Comparison of ENCODE assay signal across 19 cellular contexts in the genomic region with DNA sequence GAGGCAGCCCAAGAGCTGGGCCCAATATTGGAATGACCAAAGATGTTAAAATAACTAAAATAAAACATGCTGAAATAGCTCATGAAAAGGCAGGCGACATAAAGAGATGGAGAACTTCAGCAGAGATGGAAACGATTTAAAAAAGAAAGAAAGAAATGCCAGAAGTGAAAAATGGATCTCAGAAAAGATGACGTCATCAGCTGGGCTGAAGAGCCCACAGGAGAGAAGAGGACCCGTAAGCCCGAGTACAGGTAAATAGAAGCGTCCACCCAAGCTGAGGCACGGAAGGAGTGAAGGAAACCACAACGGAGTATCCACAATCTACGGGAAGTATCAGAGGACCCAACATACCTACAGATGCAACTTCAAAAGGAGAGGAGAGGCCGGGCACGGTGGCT.
DNase-seq lines count a peak whose midpoint lies in the region; ATAC-seq and TF ChIP-seq lines count a peak whose summit lies in the region.
"Had no signal": no experiment of that assay in that cellular context is flagged by ENCODE, and none has a peak within 500 bp of the region (broad histone marks: within the 10 kb centered on the region; RNA-seq: fewer than 3 reads in every experiment).

No MANE protein-coding gene starts in this region.

- no peak overlapping the region for H3K27ac Mint-ChIP-seq in activated CD4-positive, alpha-beta T cell treated with anti-CD3 and anti-CD28 coated beads, Interleukin-2, amount 10 ng/mL, durations not matched to agents 24 days and 14 days
- peak overlapping the region in 6 of 8 donors; percentile 19 to 91 (median 74) for H3K27ac Mint-ChIP-seq in CD8-positive, alpha-beta memory T cell
- H3K27ac Mint-ChIP-seq in nephron = peak overlapping the region; percentile 47 to 97 (median 72)
- H3K27ac Mint-ChIP-seq: activated B cell treated with CpG ODN at 0.5 μM for 24 hours had no signal

- H3K4me3 Mint-ChIP-seq in activated CD4-positive, alpha-beta T cell treated with anti-CD3 and anti-CD28 coated beads, Interleukin-2, amount 10 ng/mL, durations not matched to agents 24 days and 14 days = peak overlapping the region; percentile 17
- H3K4me3 Mint-ChIP-seq in CD8-positive, alpha-beta memory T cell = peak overlapping the region in 5 of 7 donors; percentile 19 to 59 (median 36)
- H3K4me3 Mint-ChIP-seq in nephron = peak overlapping the region in 1 of 3 experiments; percentile 48
- H3K4me3 Mint-ChIP-seq: activated B cell treated with CpG ODN at 0.5 μM for 24 hours had no signal

- POLR2A ChIA-PET in CD8-positive, alpha-beta memory T cell (lab: Charles Lee) = interaction anchor here (0.6 kb wide), 2 partner anchors 39 to 117 kb away, joined by 3 read pairs; no protein-coding TSS in a partner anchor

- no peaks in the 10 kb centered on the region for H3K27me3 Mint-ChIP-seq in activated CD4-positive, alpha-beta T cell treated with anti-CD3 and anti-CD28 coated beads, Interleukin-2, amount 10 ng/mL, durations not matched to agents 24 days and 14 days
- H3K27me3 Mint-ChIP-seq in CD8-positive, alpha-beta memory T cell = peaks cover 0 to 5% of the 10 kb centered on the region in 2 donors
- no peaks in the 10 kb centered on the region for H3K27me3 Mint-ChIP-seq in nephron (ENCODE audit: low read depth)

- CTCF ChIA-PET in CD8-positive, alpha-beta memory T cell (lab: Charles Lee) = interaction anchor here (1.0 to 2.8 kb wide), 4 partner anchors 17 to 48 kb away, joined by 3 to 25 read pairs (median 7); no protein-coding TSS in a partner anchor

- no peak overlapping the region for H3K4me3 ChIP-seq in CD8-positive, alpha-beta memory T cell (ENCODE audit: low read length)
- H3K4me3 ChIP-seq in brain microvascular endothelial cell (ENCODE audit: low read depth, low read length) = no peak overlapping the region
- H3K4me3 ChIP-seq: ascending aorta had no signal

- no peaks in the 10 kb centered on the region for H3K9me3 Mint-ChIP-seq in activated CD4-positive, alpha-beta T cell treated with anti-CD3 and anti-CD28 coated beads, Interleukin-2, amount 10 ng/mL, durations not matched to agents 24 days and 14 days
- no peaks in the 10 kb centered on the region for H3K9me3 Mint-ChIP-seq in CD8-positive, alpha-beta memory T cell
- H3K9me3 Mint-ChIP-seq in nephron = no peaks in the 10 kb centered on the region
- H3K9me3 Mint-ChIP-seq: activated B cell treated with CpG ODN at 0.5 μM for 24 hours had no signal

- peaks cover 32% of the 10 kb centered on the region for H3K36me3 Mint-ChIP-seq in activated CD4-positive, alpha-beta T cell treated with anti-CD3 and anti-CD28 coated beads, Interleukin-2, amount 10 ng/mL, durations not matched to agents 24 days and 14 days (ENCODE audit: low read depth)
- H3K36me3 Mint-ChIP-seq in CD8-positive, alpha-beta memory T cell = peaks cover 0 to 7% (median 4%) of the 10 kb centered on the region in 3 donors
- peaks cover 59% of the 10 kb centered on the region for H3K36me3 Mint-ChIP-seq in nephron (ENCODE audit: low read depth)

- peaks cover 38% of the 10 kb centered on the region for H3K4me1 Mint-ChIP-seq in activated CD4-positive, alpha-beta T cell treated with anti-CD3 and anti-CD28 coated beads, Interleukin-2, amount 10 ng/mL, durations not matched to agents 24 days and 14 days
- peaks cover 44 to 59% (median 57%) of the 10 kb centered on the region in 3 donors for H3K4me1 Mint-ChIP-seq in CD8-positive, alpha-beta memory T cell
- peaks cover 92% of the 10 kb centered on the region for H3K4me1 Mint-ChIP-seq in nephron
- H3K4me1 Mint-ChIP-seq: activated B cell treated with CpG ODN at 0.5 μM for 24 hours had no signal

- H3K36me3 ChIP-seq in CD8-positive, alpha-beta memory T cell (ENCODE audit: insufficient read depth, low read length) = no peaks in the 10 kb centered on the region
- H3K36me3 ChIP-seq in brain microvascular endothelial cell (replicated peaks) = peaks cover 50% of the 10 kb centered on the region

- H3K9me3 ChIP-seq in CD8-positive, alpha-beta memory T cell (ENCODE audit: low read length) = no peaks in the 10 kb centered on the region
- H3K9me3 ChIP-seq: ascending aorta had no signal

- in situ Hi-C loops in brain microvascular endothelial cell (cut with HindIII; ENCODE audit: low pct_ligation_motif_present, low sequenced_read_pairs) = no loop called here

- H3K27me3 ChIP-seq in CD8-positive, alpha-beta memory T cell (ENCODE audit: insufficient read depth, low read length, poor library complexity, severe bottlenecking) = no peaks in the 10 kb centered on the region
- no peaks in the 10 kb centered on the region for H3K27me3 ChIP-seq in brain microvascular endothelial cell (replicated peaks)
- H3K27me3 ChIP-seq: ascending aorta had no signal

- no peak for ATAC-seq in HG03460 (IDR thresholded peaks at IDR 0.05; ENCODE audit: unreplicated experiment)
- ATAC-seq: left ventricle myocardium superior, PC-3 had no signal

- no peak overlapping the region for H3K27ac ChIP-seq in CD8-positive, alpha-beta memory T cell (ENCODE audit: low read depth, low read length)
- peak overlapping the region; percentile 100 for H3K27ac ChIP-seq in brain microvascular endothelial cell

- no peak for DNase-seq in activated CD4-positive, alpha-beta T cell treated with anti-CD3 and anti-CD28 coated beads, Interleukin-2, amount 10 ng/mL, durations not matched to agents 24 days and 14 days
- no peak for DNase-seq in activated CD4-positive, alpha-beta T cell treated with anti-CD3 and anti-CD28 coated beads, Interleukin-2, amount 50 U/mL, for 48 hours
- no peak for DNase-seq in CD8-positive, alpha-beta memory T cell
- DNase-seq in brain microvascular endothelial cell (no peak), hippocampal formation (lab: John Stamatoyannopoulos, UW) (no peak), activated gamma-delta T cell treated with Interleukin-2 at 50 U/mL for 16 hours (no peak)
- DNase-seq: activated B cell treated with CpG ODN at 0.5 μM for 24 hours; activated gamma-delta T cell; HCEC 1CT; left ventricle myocardium superior; NCI-H187; NCI-H82; PC-3; SIG-M5; stimulated activated CD4-positive, alpha-beta T cell treated with anti-CD3 and anti-CD28 coated beads, Interleukin-2, amount 100 ng/mL, for 24 hours; T-helper 9 cell had no signal

- no peak for TF ChIP-seq CTCF in brain microvascular endothelial cell (IDR thresholded peaks at IDR 0.05; ENCODE audit: low read depth, low read length, missing control alignments)
- TF ChIP-seq CTCF in nephron (IDR thresholded peaks at IDR 0.05; ENCODE audit: unreplicated experiment in 3 of 3) = no peak

- H3K4me1 ChIP-seq in CD8-positive, alpha-beta memory T cell (ENCODE audit: insufficient read depth, low read length) = peaks cover 34% of the 10 kb centered on the region

- intact Hi-C loops in activated CD4-positive, alpha-beta T cell treated with anti-CD3 and anti-CD28 coated beads, Interleukin-2, amount 10 ng/mL, durations not matched to agents 24 days and 14 days (cut with micrococcal nuclease) = no loop called here
